Comparison of ENCODE assay signal across 13 cellular contexts in genomic region chr5:90803376-90803775, GRCh38.
DNase-seq lines count a peak whose midpoint lies in the region; ATAC-seq and TF ChIP-seq lines count a peak whose summit lies in the region.
"Had no signal": no experiment of that assay in that cellular context is flagged by ENCODE, and none has a peak within 500 bp of the region (broad histone marks: within the 10 kb centered on the region; RNA-seq: fewer than 3 reads in every experiment).

No MANE protein-coding gene starts in this region.

- H2AFZ ChIP-seq in neural cell (ENCODE audit: low read depth, low read length), result no peak overlapping the region
- H2AFZ ChIP-seq: GM23248 had no signal

- POLR2A ChIA-PET in WTC11 (lab: Charles Lee), result interaction anchor here (0.6 to 1.2 kb wide), 2 partner anchors 14 to 291 kb away, joined by 3 read pairs; no protein-coding TSS in a partner anchor

- H4K20me1 ChIP-seq in neural cell (ENCODE audit: insufficient read depth), result no peaks in the 10 kb centered on the region

- H4K5ac ChIP-seq in mesendoderm (ENCODE audit: low read length), result no peak overlapping the region

- no peaks in the 10 kb centered on the region for H3K79me1 ChIP-seq in mesendoderm (ENCODE audit: low read length)

- H3K27me3 ChIP-seq in neural cell (ENCODE audit: insufficient read depth, low read depth, low read length) (no peaks in the 10 kb centered on the region), mesendoderm (ENCODE audit: insufficient read depth, low read length, poor library complexity) (no peaks in the 10 kb centered on the region)
- H3K27me3 ChIP-seq: SJSA1 had no signal

- H3F3A ChIP-seq in neural cell (ENCODE audit: insufficient read depth, low read length, poor library complexity, severe bottlenecking), result no peaks in the 10 kb centered on the region

- no peak overlapping the region for H3K9ac ChIP-seq in neural cell (ENCODE audit: low read length)
- no peak overlapping the region for H3K9ac ChIP-seq in mesendoderm (ENCODE audit: low read length)
- H3K9ac ChIP-seq: GM23248 had no signal

- 0 out of 2 replicates have a peak, but pooled peaks cover 3% of the 10 kb centered on the region for H3K4me1 Mint-ChIP-seq in WTC11
- no peaks in the 10 kb centered on the region for H3K4me1 Mint-ChIP-seq in effector memory CD8-positive, alpha-beta T cell (ENCODE audit: low read depth in 2 of 2)

- no peaks in the 10 kb centered on the region for H3K4me1 ChIP-seq in mesendoderm (ENCODE audit: control insufficient read depth, low read depth, low read length)
- H3K4me1 ChIP-seq: SJSA1 had no signal

- no peak overlapping the region for H3K4me3 Mint-ChIP-seq in WTC11
- no peak overlapping the region for H3K4me3 Mint-ChIP-seq in effector memory CD8-positive, alpha-beta T cell
- H3K4me3 Mint-ChIP-seq: CD8-positive, alpha-beta T cell had no signal

- no peaks in the 10 kb centered on the region for H3K79me2 ChIP-seq in neural cell (replicated peaks; ENCODE audit: insufficient read depth, low read length)
- no peaks in the 10 kb centered on the region for H3K79me2 ChIP-seq in mesendoderm (ENCODE audit: control insufficient read depth, insufficient read depth, low read length)

- TF ChIP-seq RAD21 in neural cell (conservative IDR thresholded peaks at IDR 0.05), result no peak

- no peak overlapping the region for H2BK15ac ChIP-seq in mesendoderm (replicated peaks; ENCODE audit: low read depth)

- TF ChIP-seq EP300 in neural cell (conservative IDR thresholded peaks at IDR 0.05; ENCODE audit: poor library complexity, severe bottlenecking), result no peak

- H2BK120ac ChIP-seq in mesendoderm (ENCODE audit: low read depth, low read length), result no peak overlapping the region

- no peak overlapping the region for H2BK5ac ChIP-seq in mesendoderm (ENCODE audit: low read length)

- peaks cover 30% of the 10 kb centered on the region for H3K36me3 Mint-ChIP-seq in WTC11
- peaks cover 6% of the 10 kb centered on the region for H3K36me3 Mint-ChIP-seq in effector memory CD8-positive, alpha-beta T cell (ENCODE audit: insufficient read depth)
- H3K36me3 Mint-ChIP-seq: CD8-positive, alpha-beta T cell had no signal

- H3K4me3 ChIP-seq in neural cell (ENCODE audit: low read length) (no peak overlapping the region), mesendoderm (ENCODE audit: low read length) (no peak overlapping the region)
- H3K4me3 ChIP-seq: GM12878, GM23248, SJSA1 had no signal

- ATAC-seq in WTC11 (peak; percentile 45), left cardiac atrium (no peak)
- ATAC-seq in effector memory CD8-positive, alpha-beta T cell (replicated peaks), result no peak

- H3K4ac ChIP-seq in mesendoderm (ENCODE audit: low read depth, low read length), result no peak overlapping the region

- H3K27ac ChIP-seq in neural cell (ENCODE audit: low read length), result no peak overlapping the region
- no peak overlapping the region for H3K27ac ChIP-seq in mesendoderm (ENCODE audit: low read depth, low read length)
- H3K27ac ChIP-seq: GM23248, RWPE1, SJSA1 had no signal

- no peaks in the 10 kb centered on the region for H3K9me2 ChIP-seq in neural cell (ENCODE audit: insufficient read depth, low read length)

- intact Hi-C loops in left cardiac atrium (cut with DNase I), result loop anchor here in 1 of 2 donors (5.0 kb wide), 1 partner anchor 614 kb away; no protein-coding TSS in a partner anchor

- DNase-seq in HT-29 (ENCODE audit: low spot score), result peak; percentile 4
- DNase-seq in WTC11 (ENCODE audit: low spot score), result no peak
- DNase-seq in mesendoderm, result no peak
- no peak for DNase-seq in effector memory CD8-positive, alpha-beta T cell
- no peak for DNase-seq in left cardiac atrium
- DNase-seq: CD8-positive, alpha-beta T cell; NCI-H187 treated with DMSO at 0.1 percent for 48 hours had no signal

- H3K23ac ChIP-seq in mesendoderm (ENCODE audit: low read length), result no peak overlapping the region

- no peak overlapping the region for H2AK5ac ChIP-seq in mesendoderm (ENCODE audit: low read length)

- no peak overlapping the region for H3K27ac Mint-ChIP-seq in WTC11
- no peak overlapping the region for H3K27ac Mint-ChIP-seq in effector memory CD8-positive, alpha-beta T cell
- H3K27ac Mint-ChIP-seq: CD8-positive, alpha-beta T cell had no signal

- no peaks in the 10 kb centered on the region for H3K36me3 ChIP-seq in neural cell (ENCODE audit: insufficient read depth, low read length)
- no peaks in the 10 kb centered on the region for H3K36me3 ChIP-seq in mesendoderm (ENCODE audit: control insufficient read depth, insufficient read depth, low read length)
- H3K36me3 ChIP-seq: SJSA1 had no signal

- TF ChIP-seq CTCF in GM12873 (IDR thresholded peaks at IDR 0.05; ENCODE audit: insufficient read depth, low read depth, low read length, missing control alignments) (peak; percentile 4), WTC11 (IDR thresholded peaks at IDR 0.05) (no peak), neural cell (IDR thresholded peaks at IDR 0.05; ENCODE audit: poor library complexity, severe bottlenecking) (no peak)

- H4K8ac ChIP-seq in mesendoderm (ENCODE audit: low read depth, low read length), result no peak overlapping the region

- H3K9me3 Mint-ChIP-seq in WTC11, result peaks cover 22% of the 10 kb centered on the region
- H3K9me3 Mint-ChIP-seq in effector memory CD8-positive, alpha-beta T cell, result no peaks in the 10 kb centered on the region

- no peaks in the 10 kb centered on the region; the same call in none of the 2 replicates for H3K27me3 Mint-ChIP-seq in WTC11 (ENCODE audit: low read depth)
- H3K27me3 Mint-ChIP-seq in effector memory CD8-positive, alpha-beta T cell, result peaks cover 13 to 21% of the 10 kb centered on the region in 2 donors

- CTCF ChIA-PET in WTC11 (lab: Charles Lee), result interaction anchor here (0.6 to 3.3 kb wide), 20 partner anchors 8 to 688 kb away, joined by 3 to 17 read pairs (median 4); no protein-coding TSS in a partner anchor

- no CpG with 5 or more reads among the region's 4 CpGs for WGBS in mesendoderm (ENCODE audit: extremely low coverage, insufficient coverage, low lambda C conversion rate)

- no peak overlapping the region for H3K18ac ChIP-seq in mesendoderm (ENCODE audit: low read length)

- H3K9me3 ChIP-seq in neural cell (ENCODE audit: low read length), result no peaks in the 10 kb centered on the region
- H3K9me3 ChIP-seq: SJSA1 had no signal

- H3K4me2 ChIP-seq in neural cell (ENCODE audit: low read length), result peak overlapping the region; percentile 30
- no peak overlapping the region for H3K4me2 ChIP-seq in mesendoderm (ENCODE audit: low read length)

- H3K56ac ChIP-seq in mesendoderm (ENCODE audit: low read length), result no peak overlapping the region

TF ChIP-seq in WTC11, 78 proteins besides CTCF, POLR2A, EP300 and RAD21 (continues in another document):
- TF ChIP-seq ZNF138 (CRISPR knock-in tag; conservative IDR thresholded peaks at IDR 0.05), result no peak
- no peak for TF ChIP-seq ZNF396 (CRISPR knock-in tag; IDR thresholded peaks at IDR 0.05; ENCODE audit: borderline replicate concordance)
- TF ChIP-seq HMGXB4 (CRISPR knock-in tag; IDR thresholded peaks at IDR 0.05), result no peak
- TF ChIP-seq NFYB (CRISPR knock-in tag; conservative IDR thresholded peaks at IDR 0.05; ENCODE audit: low read depth), result no peak

TF ChIP-seq in neural cell, 6 proteins besides CTCF, POLR2A, EP300 and RAD21:
- TF ChIP-seq EZH2 (IDR thresholded peaks at IDR 0.05; ENCODE audit: borderline replicate concordance, insufficient read depth, low read length, poor library complexity, severe bottlenecking) (no peak), MXI1 (conservative IDR thresholded peaks at IDR 0.05; ENCODE audit: poor library complexity, severe bottlenecking) (no peak), TAF1 (IDR thresholded peaks at IDR 0.05; ENCODE audit: low read depth) (no peak), REST (IDR thresholded peaks at IDR 0.05; ENCODE audit: borderline replicate concordance) (no peak), POLR2AphosphoS5 (IDR thresholded peaks at IDR 0.05) (no peak), SMC3 (conservative IDR thresholded peaks at IDR 0.05; ENCODE audit: poor library complexity) (no peak)
